Comparison of ENCODE assay signal across 1 cellular context in the genomic region with DNA sequence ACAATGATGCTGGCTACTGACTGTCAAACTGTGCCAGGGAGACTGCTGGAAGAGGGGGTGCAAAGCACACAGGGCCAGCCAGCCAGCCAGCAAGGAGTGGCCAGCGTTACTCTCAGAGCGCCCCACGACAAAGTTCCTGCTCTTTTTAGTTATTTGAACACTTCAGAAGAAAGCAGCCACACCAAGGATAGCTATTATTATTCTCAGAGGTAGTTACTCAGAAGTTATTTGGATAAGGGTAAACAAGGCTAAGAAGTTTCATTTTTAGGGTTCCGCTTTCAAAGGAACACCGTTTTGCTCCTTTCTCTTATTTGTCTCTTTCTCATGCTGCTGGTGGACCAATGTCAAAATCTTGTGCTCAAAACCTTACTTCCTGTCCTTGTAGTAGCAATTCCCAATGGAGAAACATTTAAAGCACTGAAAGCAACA.
TF ChIP-seq lines count a peak whose summit lies in the region.

No MANE protein-coding gene starts in this region.

TF ChIP-seq in GM12878, 131 proteins besides CTCF, POLR2A, EP300 and RAD21 (continued from another document):
- TF ChIP-seq BCLAF1 (IDR thresholded peaks at IDR 0.05) (no peak), RELA (IDR thresholded peaks at IDR 0.05; ENCODE audit: borderline replicate concordance, partially characterized antibody) (peak; percentile 25), MLLT1 (IDR thresholded peaks at IDR 0.05) (peak; percentile 43; the same call in 1 of the 2 replicates), ZNF687 (IDR thresholded peaks at IDR 0.05) (no peak), ETV6 (conservative IDR thresholded peaks at IDR 0.05 in 1 of 2, IDR thresholded peaks at IDR 0.05 in 1 of 2; ENCODE audit: borderline replicate concordance in 1 of 2, low read depth in 1 of 2) (no peak), NFXL1 (IDR thresholded peaks at IDR 0.05; ENCODE audit: borderline replicate concordance) (no peak), CEBPZ (IDR thresholded peaks at IDR 0.05; ENCODE audit: low read depth, low read length) (no peak), PAX8 (IDR thresholded peaks at IDR 0.05) (no peak), SUPT20H (IDR thresholded peaks at IDR 0.05; ENCODE audit: borderline replicate concordance, control insufficient read depth, low read depth, low read length) (no peak), KDM1A (IDR thresholded peaks at IDR 0.05; ENCODE audit: borderline replicate concordance) (no peak), NR2F1 (conservative IDR thresholded peaks at IDR 0.05) (no peak), CBX3 (IDR thresholded peaks at IDR 0.05; ENCODE audit: borderline replicate concordance, low read depth) (no peak), KLF5 (IDR thresholded peaks at IDR 0.05; ENCODE audit: partially characterized antibody) (no peak), TARDBP (IDR thresholded peaks at IDR 0.05; ENCODE audit: borderline replicate concordance) (no peak)
- TF ChIP-seq, protein P1, sequence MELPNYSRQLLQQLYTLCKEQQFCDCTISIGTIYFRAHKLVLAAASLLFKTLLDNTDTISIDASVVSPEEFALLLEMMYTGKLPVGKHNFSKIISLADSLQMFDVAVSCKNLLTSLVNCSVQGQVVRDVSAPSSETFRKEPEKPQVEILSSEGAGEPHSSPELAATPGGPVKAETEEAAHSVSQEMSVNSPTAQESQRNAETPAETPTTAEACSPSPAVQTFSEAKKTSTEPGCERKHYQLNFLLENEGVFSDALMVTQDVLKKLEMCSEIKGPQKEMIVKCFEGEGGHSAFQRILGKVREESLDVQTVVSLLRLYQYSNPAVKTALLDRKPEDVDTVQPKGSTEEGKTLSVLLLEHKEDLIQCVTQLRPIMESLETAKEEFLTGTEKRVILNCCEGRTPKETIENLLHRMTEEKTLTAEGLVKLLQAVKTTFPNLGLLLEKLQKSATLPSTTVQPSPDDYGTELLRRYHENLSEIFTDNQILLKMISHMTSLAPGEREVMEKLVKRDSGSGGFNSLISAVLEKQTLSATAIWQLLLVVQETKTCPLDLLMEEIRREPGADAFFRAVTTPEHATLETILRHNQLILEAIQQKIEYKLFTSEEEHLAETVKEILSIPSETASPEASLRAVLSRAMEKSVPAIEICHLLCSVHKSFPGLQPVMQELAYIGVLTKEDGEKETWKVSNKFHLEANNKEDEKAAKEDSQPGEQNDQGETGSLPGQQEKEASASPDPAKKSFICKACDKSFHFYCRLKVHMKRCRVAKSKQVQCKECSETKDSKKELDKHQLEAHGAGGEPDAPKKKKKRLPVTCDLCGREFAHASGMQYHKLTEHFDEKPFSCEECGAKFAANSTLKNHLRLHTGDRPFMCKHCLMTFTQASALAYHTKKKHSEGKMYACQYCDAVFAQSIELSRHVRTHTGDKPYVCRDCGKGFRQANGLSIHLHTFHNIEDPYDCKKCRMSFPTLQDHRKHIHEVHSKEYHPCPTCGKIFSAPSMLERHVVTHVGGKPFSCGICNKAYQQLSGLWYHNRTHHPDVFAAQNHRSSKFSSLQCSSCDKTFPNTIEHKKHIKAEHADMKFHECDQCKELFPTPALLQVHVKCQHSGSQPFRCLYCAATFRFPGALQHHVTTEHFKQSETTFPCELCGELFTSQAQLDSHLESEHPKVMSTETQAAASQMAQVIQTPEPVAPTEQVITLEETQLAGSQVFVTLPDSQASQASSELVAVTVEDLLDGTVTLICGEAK (IDR thresholded peaks at IDR 0.05; ENCODE audit: borderline replicate concordance) = no peak
- TF ChIP-seq, protein P2, sequence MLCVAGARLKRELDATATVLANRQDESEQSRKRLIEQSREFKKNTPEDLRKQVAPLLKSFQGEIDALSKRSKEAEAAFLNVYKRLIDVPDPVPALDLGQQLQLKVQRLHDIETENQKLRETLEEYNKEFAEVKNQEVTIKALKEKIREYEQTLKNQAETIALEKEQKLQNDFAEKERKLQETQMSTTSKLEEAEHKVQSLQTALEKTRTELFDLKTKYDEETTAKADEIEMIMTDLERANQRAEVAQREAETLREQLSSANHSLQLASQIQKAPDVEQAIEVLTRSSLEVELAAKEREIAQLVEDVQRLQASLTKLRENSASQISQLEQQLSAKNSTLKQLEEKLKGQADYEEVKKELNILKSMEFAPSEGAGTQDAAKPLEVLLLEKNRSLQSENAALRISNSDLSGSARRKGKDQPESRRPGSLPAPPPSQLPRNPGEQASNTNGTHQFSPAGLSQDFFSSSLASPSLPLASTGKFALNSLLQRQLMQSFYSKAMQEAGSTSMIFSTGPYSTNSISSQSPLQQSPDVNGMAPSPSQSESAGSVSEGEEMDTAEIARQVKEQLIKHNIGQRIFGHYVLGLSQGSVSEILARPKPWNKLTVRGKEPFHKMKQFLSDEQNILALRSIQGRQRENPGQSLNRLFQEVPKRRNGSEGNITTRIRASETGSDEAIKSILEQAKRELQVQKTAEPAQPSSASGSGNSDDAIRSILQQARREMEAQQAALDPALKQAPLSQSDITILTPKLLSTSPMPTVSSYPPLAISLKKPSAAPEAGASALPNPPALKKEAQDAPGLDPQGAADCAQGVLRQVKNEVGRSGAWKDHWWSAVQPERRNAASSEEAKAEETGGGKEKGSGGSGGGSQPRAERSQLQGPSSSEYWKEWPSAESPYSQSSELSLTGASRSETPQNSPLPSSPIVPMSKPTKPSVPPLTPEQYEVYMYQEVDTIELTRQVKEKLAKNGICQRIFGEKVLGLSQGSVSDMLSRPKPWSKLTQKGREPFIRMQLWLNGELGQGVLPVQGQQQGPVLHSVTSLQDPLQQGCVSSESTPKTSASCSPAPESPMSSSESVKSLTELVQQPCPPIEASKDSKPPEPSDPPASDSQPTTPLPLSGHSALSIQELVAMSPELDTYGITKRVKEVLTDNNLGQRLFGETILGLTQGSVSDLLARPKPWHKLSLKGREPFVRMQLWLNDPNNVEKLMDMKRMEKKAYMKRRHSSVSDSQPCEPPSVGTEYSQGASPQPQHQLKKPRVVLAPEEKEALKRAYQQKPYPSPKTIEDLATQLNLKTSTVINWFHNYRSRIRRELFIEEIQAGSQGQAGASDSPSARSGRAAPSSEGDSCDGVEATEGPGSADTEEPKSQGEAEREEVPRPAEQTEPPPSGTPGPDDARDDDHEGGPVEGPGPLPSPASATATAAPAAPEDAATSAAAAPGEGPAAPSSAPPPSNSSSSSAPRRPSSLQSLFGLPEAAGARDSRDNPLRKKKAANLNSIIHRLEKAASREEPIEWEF (IDR thresholded peaks at IDR 0.05; ENCODE audit: insufficient replicate concordance, low read depth, low read length) = no peak
